11 cellular contexts compared by ENCODE assay signal in genomic region chr12:64522316-64522715, GRCh38.
DNase-seq lines count a peak whose midpoint lies in the region; TF ChIP-seq lines count a peak whose summit lies in the region.
"Had no signal": no experiment of that assay in that cellular context is flagged by ENCODE, and none has a peak within 500 bp of the region (broad histone marks: within the 10 kb centered on the region; RNA-seq: fewer than 3 reads in every experiment).

No MANE protein-coding gene starts in this region.

- no peak overlapping the region for H3K14ac ChIP-seq in neuronal stem cell (ENCODE audit: low read length)

- H4K91ac ChIP-seq in neuronal stem cell (ENCODE audit: low read depth, low read length, poor library complexity): no peak overlapping the region

- H3K27ac ChIP-seq in neuronal stem cell (replicated peaks; ENCODE audit: low read length): no peak overlapping the region
- H3K27ac ChIP-seq: Peyer's patch had no signal

- H3K79me1 ChIP-seq in neuronal stem cell (ENCODE audit: low read depth, low read length): no peaks in the 10 kb centered on the region

- TF ChIP-seq CTCF in HFFc6 (IDR thresholded peaks at IDR 0.05): no peak
- no peak for TF ChIP-seq CTCF in astrocyte of the spinal cord (IDR thresholded peaks at IDR 0.05; ENCODE audit: low read depth, low read length)

- no CpG with 5 or more reads among the region's 5 CpGs for WGBS in neuronal stem cell (ENCODE audit: extremely low coverage in 2 of 2, insufficient read length in 2 of 2, insufficient replicate concordance in 1 of 2), 2 donors

- no peak overlapping the region for H2BK12ac ChIP-seq in neuronal stem cell (ENCODE audit: low read length)

- no peaks in the 10 kb centered on the region for H3K9me3 Mint-ChIP-seq in HFFc6
- H3K9me3 Mint-ChIP-seq: activated naive CD8-positive, alpha-beta T cell treated with anti-CD3 and anti-CD28 coated beads for 36 hours had no signal

- H2BK5ac ChIP-seq in neuronal stem cell (ENCODE audit: low read length): no peak overlapping the region

- H3K4me1 ChIP-seq in neuronal stem cell (ENCODE audit: control insufficient read depth in 2 of 2, insufficient read depth in 1 of 2, low read depth in 1 of 2, low read length in 2 of 2): peaks cover 2 to 8% of the 10 kb centered on the region in 2 donors
- H3K4me1 ChIP-seq: Peyer's patch had no signal

- no peak overlapping the region for H3K9ac ChIP-seq in neuronal stem cell (ENCODE audit: low read depth, low read length, poor library complexity)

- no peaks in the 10 kb centered on the region for H3K9me3 ChIP-seq in neuronal stem cell (replicated peaks in 1 of 2; ENCODE audit: control insufficient read depth in 2 of 2, insufficient read depth in 1 of 2, low read depth in 1 of 2, low read length in 2 of 2)
- H3K9me3 ChIP-seq: Peyer's patch had no signal

- no peak overlapping the region for H3K18ac ChIP-seq in neuronal stem cell (ENCODE audit: low read length)

- H3K4me3 ChIP-seq in astrocyte of the spinal cord (ENCODE audit: low read depth, low read length) (no peak overlapping the region), neuronal stem cell (ENCODE audit: low read length in 2 of 2) (no peak overlapping the region)
- H3K4me3 ChIP-seq: Peyer's patch had no signal

- no peak overlapping the region for H4K8ac ChIP-seq in neuronal stem cell (ENCODE audit: low read depth, low read length)

- H2BK120ac ChIP-seq in neuronal stem cell (ENCODE audit: low read depth, low read length): no peak overlapping the region

- in situ Hi-C loops in astrocyte of the spinal cord (cut with HindIII; ENCODE audit: low sequenced_read_pairs): no loop called here

- no peaks in the 10 kb centered on the region; the same call in 1 of the 2 replicates for H3K36me3 Mint-ChIP-seq in HFFc6 (ENCODE audit: low read depth)
- H3K36me3 Mint-ChIP-seq: activated naive CD8-positive, alpha-beta T cell treated with anti-CD3 and anti-CD28 coated beads for 36 hours had no signal

- H3K4me3 Mint-ChIP-seq in HFFc6: peak overlapping the region; percentile 61
- H3K4me3 Mint-ChIP-seq: activated naive CD8-positive, alpha-beta T cell treated with anti-CD3 and anti-CD28 coated beads for 36 hours had no signal

- DNase-seq in HFFc6: peak; percentile 13
- peak; percentile 14 for DNase-seq in NCI-H2171 (lab: John Stamatoyannopoulos, UW)
- peak; percentile 61 for DNase-seq in astrocyte of the spinal cord (ENCODE audit: low read depth, low spot score)
- no peak for DNase-seq in neuronal stem cell (ENCODE audit: low spot score)
- DNase-seq in AML-193 (lab: John Stamatoyannopoulos, UW): no peak
- no peak for DNase-seq in ureter (ENCODE audit: low spot score)
- no peak for DNase-seq in stimulated activated CD4-positive, alpha-beta T cell treated with anti-CD3 and anti-CD28 coated beads, Interleukin-1b, Interleukin-23, amount 100 ng/mL, for 48 hours
- DNase-seq: activated CD4-positive, alpha-beta T cell treated with anti-CD3 and anti-CD28 coated beads for 1 hour; activated naive CD8-positive, alpha-beta T cell treated with anti-CD3 and anti-CD28 coated beads for 36 hours; Peyer's patch; right cardiac atrium had no signal

- H3K27me3 Mint-ChIP-seq in HFFc6 (ENCODE audit: insufficient read depth): peaks cover 3% of the 10 kb centered on the region; the same call in 1 of the 2 replicates

- no peak overlapping the region for H2BK15ac ChIP-seq in neuronal stem cell (ENCODE audit: low read length)

- no peak overlapping the region for H3K4me2 ChIP-seq in neuronal stem cell (ENCODE audit: insufficient read depth, low read length, poor library complexity, severe bottlenecking)

- no peaks in the 10 kb centered on the region for H3K36me3 ChIP-seq in neuronal stem cell (replicated peaks in 1 of 2; ENCODE audit: control insufficient read depth in 2 of 2, insufficient read depth in 2 of 2, low read length in 2 of 2)
- H3K36me3 ChIP-seq: Peyer's patch had no signal

- no peak overlapping the region for H2AK5ac ChIP-seq in neuronal stem cell (ENCODE audit: low read depth, low read length)

- H3K4ac ChIP-seq in neuronal stem cell (ENCODE audit: low read length): no peak overlapping the region

- peaks cover 33% of the 10 kb centered on the region for H3K4me1 Mint-ChIP-seq in HFFc6 (ENCODE audit: low read depth)
- H3K4me1 Mint-ChIP-seq: activated naive CD8-positive, alpha-beta T cell treated with anti-CD3 and anti-CD28 coated beads for 36 hours had no signal

- no peak overlapping the region for H3K23ac ChIP-seq in neuronal stem cell (ENCODE audit: low read depth, low read length, poor library complexity)

- no peaks in the 10 kb centered on the region for H3K27me3 ChIP-seq in neuronal stem cell (ENCODE audit: control insufficient read depth in 3 of 3, insufficient read depth in 3 of 3, low read depth in 1 of 3, low read length in 3 of 3)
- H3K27me3 ChIP-seq: Peyer's patch had no signal

- peak overlapping the region; percentile 81 for H2AFZ ChIP-seq in neuronal stem cell (ENCODE audit: low read length)

- H3K27ac Mint-ChIP-seq in HFFc6: peak overlapping the region; percentile 80
- H3K27ac Mint-ChIP-seq: activated naive CD8-positive, alpha-beta T cell treated with anti-CD3 and anti-CD28 coated beads for 36 hours had no signal

Comparison
In these comparisons a context has a peak if more than half of its experiments do, and no peak if none do; other contexts are left out.
1. DNase-seq: peak in HFFc6 (single experiment), NCI-H2171 (single experiment) and astrocyte of the spinal cord (single experiment); none in neuronal stem cell (single experiment), AML-193 (0 of 2), ureter (single experiment) and stimulated activated CD4-positive, alpha-beta T cell treated with anti-CD3 and anti-CD28 coated beads, Interleukin-1b, Interleukin-23, amount 100 ng/mL, for 48 hours (single experiment).